22 cellular contexts compared by ENCODE assay signal in the genomic region with DNA sequence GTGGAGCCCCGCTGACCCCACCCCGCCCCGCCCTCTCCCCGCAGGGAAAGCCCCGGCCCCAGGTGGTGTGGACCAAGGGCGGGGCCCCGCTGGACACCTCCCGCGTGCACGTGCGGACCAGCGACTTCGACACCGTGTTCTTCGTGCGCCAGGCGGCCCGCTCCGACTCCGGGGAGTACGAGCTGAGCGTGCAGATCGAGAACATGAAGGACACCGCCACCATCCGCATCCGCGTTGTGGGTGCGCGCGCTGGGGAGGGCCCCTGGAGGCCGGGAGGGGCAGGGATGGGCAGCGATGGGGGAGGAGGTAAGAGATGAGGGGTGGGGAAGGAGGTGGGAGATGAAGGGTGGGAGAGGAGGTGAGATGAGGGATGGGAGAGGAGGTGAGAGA. TPM values are rescaled to one million over a fixed set of nuclear protein-coding genes. Genes with fewer than 3 reads are reported as not detected.
DNase-seq lines count a peak whose midpoint lies in the region; ATAC-seq, FAIRE-seq and TF ChIP-seq lines count a peak whose summit lies in the region.
"Had no signal": no experiment of that assay in that cellular context is flagged by ENCODE, and none has a peak within 500 bp of the region (broad histone marks: within the 10 kb centered on the region; RNA-seq: fewer than 3 reads in every experiment).

No MANE protein-coding gene starts in this region.

- TF ChIP-seq EP300 in K562 (IDR thresholded peaks at IDR 0.05; ENCODE audit: low read length) = no peak

- no peak overlapping the region for H3K4me3 Mint-ChIP-seq in stimulated activated naive CD8-positive, alpha-beta T cell treated with anti-CD3 and anti-CD28 coated beads, Interleukin-15, amount 100 ng/mL, for 72 hours
- H3K4me3 Mint-ChIP-seq: CD8-positive, alpha-beta T cell; GM23338; HFFc6 had no signal

- no peak for TF ChIP-seq RAD21 in K562 (CRISPR knock-in tag; conservative IDR thresholded peaks at IDR 0.05 in 1 of 2, IDR thresholded peaks at IDR 0.05 in 1 of 2)

- H3K9ac ChIP-seq in K562 (ENCODE audit: insufficient read depth in 1 of 2, low read depth in 2 of 2, low read length in 2 of 2) = no peak overlapping the region

- peaks cover 4 to 19% of the 10 kb centered on the region in 2 experiments; a peak in 4 of 5 replicates for H3K4me1 ChIP-seq in K562 (replicated peaks in 1 of 2; ENCODE audit: control insufficient read depth in 2 of 2, insufficient read depth in 2 of 2, low read length in 2 of 2)

- 49% methylated on average over 12 of the region's 32 CpGs for WGBS in K562 (ENCODE audit: insufficient coverage, low coverage, missing lambda C conversion rate)

- H3K27me3 ChIP-seq in K562 (ENCODE audit: control insufficient read depth in 2 of 2, insufficient read depth in 2 of 2, low read length in 2 of 2) = peaks cover 6 to 17% of the 10 kb centered on the region in 2 experiments; a peak in 4 of 5 replicates
- H3K27me3 ChIP-seq: BLaER1 treated with 17β-estradiol and CSF1 and Interleukin-3, amounts not matched to agents 10 nM and 100 nM had no signal

- FAIRE-seq in K562 (lab: Jason Lieb, UNC) = no peak
- FAIRE-seq: H54 had no signal

- DNase-seq in stimulated activated naive CD8-positive, alpha-beta T cell treated with anti-CD3 and anti-CD28 coated beads, Interleukin-15, amount 100 ng/mL, for 72 hours = no peak
- no peak for DNase-seq in stimulated activated naive CD8-positive, alpha-beta T cell treated with anti-CD3 and anti-CD28 coated beads, Interleukin-15, Interleukin-2, amounts not matched to agents 100 U/mL and 50 U/mL, for 24 hours
- DNase-seq in K562 (ENCODE audit: extremely low read depth in 1 of 4, low spot score in 3 of 4) (peak in 1 of 4 experiments; percentile 35), DMS 273 (lab: John Stamatoyannopoulos, UW; ENCODE audit: unreplicated experiment) (no peak), iPS-NIHi11 (ENCODE audit: low spot score) (no peak)
- no peak for DNase-seq in central memory CD4-positive, alpha-beta T cell
- DNase-seq: 8988T, Calu3, GF-D8, HCEC 1CT, HFFc6, KBM-7 had no signal

- H3K4me2 ChIP-seq in K562 (ENCODE audit: insufficient read depth, low read length) = no peak overlapping the region
- H3K4me2 ChIP-seq: GM23338 had no signal

- no peaks in the 10 kb centered on the region for H4K20me1 ChIP-seq in K562 (replicated peaks; ENCODE audit: control insufficient read depth, insufficient read depth, low read length)
- H4K20me1 ChIP-seq: BLaER1 treated with 17β-estradiol and CSF1 and Interleukin-3, amounts not matched to agents 10 nM and 100 nM had no signal

- H3K27ac ChIP-seq in K562 (ENCODE audit: extremely low read depth, low read depth, low read length) = no peak overlapping the region
- H3K27ac ChIP-seq: HL-60 had no signal

- TF ChIP-seq CTCF in K562 (IDR thresholded peaks at IDR 0.05 in 2 of 3, conservative IDR thresholded peaks at IDR 0.05 in 1 of 3; ENCODE audit: insufficient read depth in 2 of 3, low read depth in 1 of 3, low read length in 3 of 3) = no peak

- no peaks in the 10 kb centered on the region for H3K9me1 ChIP-seq in K562 (ENCODE audit: control insufficient read depth, insufficient read depth, low read length)

- no peaks in the 10 kb centered on the region for H3K36me3 ChIP-seq in K562 (ENCODE audit: control insufficient read depth, insufficient read depth, low read length)
- H3K36me3 ChIP-seq: BLaER1 treated with 17β-estradiol and CSF1 and Interleukin-3, amounts not matched to agents 10 nM and 100 nM had no signal

- BruUV-seq in K562 (replicated peaks; lab: Mats Ljungman, UMichigan) = no TSS peak

- no peak overlapping the region for H2AFZ ChIP-seq in K562 (ENCODE audit: low read depth, low read length)

- peaks cover 20% of the 10 kb centered on the region for H3K27me3 Mint-ChIP-seq in stimulated activated naive CD8-positive, alpha-beta T cell treated with anti-CD3 and anti-CD28 coated beads, Interleukin-15, amount 100 ng/mL, for 72 hours

- no peak overlapping the region for H3K4me3 ChIP-seq in K562
- H3K4me3 ChIP-seq: BLaER1 treated with 17β-estradiol and CSF1 and Interleukin-3, amounts not matched to agents 10 nM and 100 nM; GM23338 had no signal

- POLR2A ChIA-PET in K562 (lab: Yijun Ruan, JAX) = no interaction called here

- in situ Hi-C loops in K562 (cut with MboI) = no loop called here

- intact Hi-C loops in K562 (cut with micrococcal nuclease) = no loop called here

- H3K4me1 Mint-ChIP-seq in stimulated activated naive CD8-positive, alpha-beta T cell treated with anti-CD3 and anti-CD28 coated beads, Interleukin-15, amount 100 ng/mL, for 72 hours = peaks cover 17% of the 10 kb centered on the region
- H3K4me1 Mint-ChIP-seq: GM23338 had no signal

- H3K79me2 ChIP-seq in K562 (ENCODE audit: control insufficient read depth, insufficient read depth, low read length) = no peaks in the 10 kb centered on the region

- H3K27ac Mint-ChIP-seq in stimulated activated naive CD8-positive, alpha-beta T cell treated with anti-CD3 and anti-CD28 coated beads, Interleukin-15, amount 100 ng/mL, for 72 hours = no peak overlapping the region
- H3K27ac Mint-ChIP-seq: CD8-positive, alpha-beta T cell; GM23338; HFFc6 had no signal

- H3K9me3 ChIP-seq in K562 (replicated peaks; ENCODE audit: control insufficient read depth, insufficient read depth, low read depth, low read length) = no peaks in the 10 kb centered on the region
- H3K9me3 ChIP-seq: BLaER1 treated with 17β-estradiol and CSF1 and Interleukin-3, amounts not matched to agents 10 nM and 100 nM had no signal

- peak; percentile 10 for ATAC-seq in stimulated activated naive CD8-positive, alpha-beta T cell treated with anti-CD3 and anti-CD28 coated beads, Interleukin-15, amount 100 ng/mL, for 72 hours
- ATAC-seq in stimulated activated naive CD8-positive, alpha-beta T cell treated with anti-CD3 and anti-CD28 coated beads, Interleukin-15, Interleukin-2, amounts not matched to agents 100 U/mL and 50 U/mL, for 24 hours = no peak
- no peak for ATAC-seq in K562
- ATAC-seq: CD8-positive, alpha-beta T cell; GM23338 had no signal

- no peak for TF ChIP-seq POLR2A in K562 (conservative IDR thresholded peaks at IDR 0.05)

- no peaks in the 10 kb centered on the region for H3K9me3 Mint-ChIP-seq in stimulated activated naive CD8-positive, alpha-beta T cell treated with anti-CD3 and anti-CD28 coated beads, Interleukin-15, amount 100 ng/mL, for 72 hours
- H3K9me3 Mint-ChIP-seq: CD8-positive, alpha-beta T cell; HFFc6 had no signal

- CTCF ChIA-PET in K562 (lab: Yijun Ruan, JAX; ENCODE audit: low intra/inter-chr PET ratio) = no interaction called here

RNA-seq across cellular contexts. Expression of gene EMC10, which starts 17.2 kb away (rescaled TPM):
- 22.6 and 40.4 TPM in 2 replicates for total RNA-seq in K562 (2011; cell fraction: chromatin; rRNA removed; ENCODE audit: low replicate concordance)
- total RNA-seq in K562 (2011; cell fraction: nucleolus; rRNA removed) = 43.2 and 45.7 TPM in 2 replicates
- total RNA-seq in K562 (2011; cell fraction: nucleoplasm; rRNA removed) = 27.7 and 40.1 TPM in 2 replicates
- total RNA-seq in K562 (2014; rRNA removed) (40.4 and 48.9 TPM in 2 replicates), K562 (2014; rRNA removed; fragmentation: Illumina TruSeq; extraction: Trizol) (6.1 and 7.4 TPM in 2 replicates), K562 (2015; rRNA removed; fragmentation: Illumina TruSeq; extraction: Trizol) (25.2 and 25.8 TPM in 2 replicates), K562 (2021) (42.5 and 46.0 TPM in 2 replicates)
- polyA plus RNA-seq in K562 (2011; rRNA removed) (12.4 and 13.7 TPM in 2 replicates), K562 (2014; fragmentation: Illumina TruSeq; extraction: Trizol) (13.1 and 27.3 TPM in 2 replicates), K562 (2014; fragmentation: Nextera tagmentation; extraction: Ambion mirVana) (1 to 10 TPM; 1.4 to 2.9 TPM), K562 (2014; rRNA removed) (34.5 and 38.2 TPM in 2 replicates)
- 18.3 and 54.3 TPM in 2 replicates for polyA plus RNA-seq in K562 (2011; cell fraction: cytosol; rRNA removed)
- 13.8 and 24.8 TPM in 2 replicates for polyA plus RNA-seq in K562 (2011; cell fraction: nucleus; rRNA removed)
- 37.9 TPM in 2 replicates for polyA plus RNA-seq in K562 (2012)
- polyA minus RNA-seq in K562 (2011; rRNA and poly(A)+ RNA removed) = 1.9 and 3.7 TPM in 2 replicates
- 14.7 and 15.0 TPM in 2 replicates for polyA minus RNA-seq in K562 (2011; cell fraction: cytosol; rRNA and poly(A)+ RNA removed)
- polyA minus RNA-seq in K562 (2011; cell fraction: nucleus; rRNA and poly(A)+ RNA removed) = 6.4 and 6.7 TPM in 2 replicates

RNA-seq across cellular contexts. Expression of gene GARIN5A, which starts 17.6 kb away (rescaled TPM):
- total RNA-seq in K562 (2011; cell fraction: chromatin; rRNA removed; ENCODE audit: low replicate concordance) = 0.49 TPM in 1 of 2 replicates, not detected in the other
- total RNA-seq in K562 (2011; cell fraction: nucleolus; rRNA removed) = 0.39 TPM in 1 of 2 replicates, not detected in the other
- total RNA-seq in K562 (2011; cell fraction: nucleoplasm; rRNA removed) = not detected in 2 replicates
- total RNA-seq in K562 (2014; rRNA removed) (0.23 and 0.33 TPM in 2 replicates), K562 (2014; rRNA removed; fragmentation: Illumina TruSeq; extraction: Trizol) (not detected in 2 replicates), K562 (2015; rRNA removed; fragmentation: Illumina TruSeq; extraction: Trizol) (0.47 TPM in 1 of 2 replicates, not detected in the other), K562 (2021) (0.31 and 0.82 TPM in 2 replicates)
- polyA plus RNA-seq in K562 (2011; rRNA removed) (0.10 and 0.26 TPM in 2 replicates), K562 (2014; fragmentation: Illumina TruSeq; extraction: Trizol) (0.57 and 0.59 TPM in 2 replicates), K562 (2014; fragmentation: Nextera tagmentation; extraction: Ambion mirVana) (under 1 TPM in 1 of 2 experiments, not detected in 1; 0.13 TPM), K562 (2014; rRNA removed) (0.16 and 0.17 TPM in 2 replicates)
- 0.59 and 0.78 TPM in 2 replicates for polyA plus RNA-seq in K562 (2011; cell fraction: cytosol; rRNA removed)
- polyA plus RNA-seq in K562 (2011; cell fraction: nucleus; rRNA removed) = 0.22 and 0.38 TPM in 2 replicates
- polyA plus RNA-seq in K562 (2012) = 0.49 and 0.83 TPM in 2 replicates
- polyA minus RNA-seq in K562 (2011; rRNA and poly(A)+ RNA removed) = not detected in 2 replicates
- 1.4 TPM in 1 of 2 replicates, not detected in the other for polyA minus RNA-seq in K562 (2011; cell fraction: cytosol; rRNA and poly(A)+ RNA removed)
- polyA minus RNA-seq in K562 (2011; cell fraction: nucleus; rRNA and poly(A)+ RNA removed) = 0.27 TPM in 1 of 2 replicates, not detected in the other
- total RNA-seq: IMR-90 had no signal

RNA-seq across cellular contexts. Expression of gene MYBPC2, which starts 26.4 kb away (rescaled TPM):
- 0.30 and 0.67 TPM in 2 replicates for total RNA-seq in K562 (2011; cell fraction: chromatin; rRNA removed; ENCODE audit: low replicate concordance)
- total RNA-seq in K562 (2011; cell fraction: nucleolus; rRNA removed) = not detected in 2 replicates
- total RNA-seq in K562 (2011; cell fraction: nucleoplasm; rRNA removed) = not detected in 2 replicates
- total RNA-seq in K562 (2014; rRNA removed) (not detected in 2 replicates), K562 (2014; rRNA removed; fragmentation: Illumina TruSeq; extraction: Trizol) (not detected in 2 replicates), K562 (2015; rRNA removed; fragmentation: Illumina TruSeq; extraction: Trizol) (not detected in 2 replicates), K562 (2021) (0.04 TPM in 1 of 2 replicates, not detected in the other)
- polyA plus RNA-seq in K562 (2011; rRNA removed) (0.14 and 0.19 TPM in 2 replicates), K562 (2014; fragmentation: Illumina TruSeq; extraction: Trizol) (not detected in 2 replicates), K562 (2014; fragmentation: Nextera tagmentation; extraction: Ambion mirVana) (not detected), K562 (2014; rRNA removed) (0.01 TPM in 1 of 2 replicates, not detected in the other)
- polyA plus RNA-seq in K562 (2011; cell fraction: cytosol; rRNA removed) = 0.06 and 0.07 TPM in 2 replicates
- polyA plus RNA-seq in K562 (2011; cell fraction: nucleus; rRNA removed) = 0.31 and 0.60 TPM in 2 replicates
- 0.01 TPM in 1 of 2 replicates, not detected in the other for polyA plus RNA-seq in K562 (2012)
- polyA minus RNA-seq in K562 (2011; rRNA and poly(A)+ RNA removed) = 0.06 TPM in 1 of 2 replicates, not detected in the other
- polyA minus RNA-seq in K562 (2011; cell fraction: cytosol; rRNA and poly(A)+ RNA removed) = not detected in 2 replicates
- polyA minus RNA-seq in K562 (2011; cell fraction: nucleus; rRNA and poly(A)+ RNA removed) = 0.22 TPM in 1 of 2 replicates, not detected in the other
- total RNA-seq: A673, Calu3, Daoy, HFFc6, HT1080, IMR-90 had no signal
- polyA plus RNA-seq: AG04450, IMR-90 had no signal

RNA-seq across cellular contexts. Expression of gene SPIB, which starts 40.3 kb away (rescaled TPM):
- total RNA-seq in K562 (2011; cell fraction: chromatin; rRNA removed; ENCODE audit: low replicate concordance) = 2.3 and 8.3 TPM in 2 replicates
- total RNA-seq in K562 (2011; cell fraction: nucleolus; rRNA removed) = 4.6 and 5.2 TPM in 2 replicates
- total RNA-seq in K562 (2011; cell fraction: nucleoplasm; rRNA removed) = 3.9 and 4.4 TPM in 2 replicates
- total RNA-seq in K562 (2014; rRNA removed) = 0.33 and 0.45 TPM in 2 replicates
- 0.22 and 0.25 TPM in 2 replicates for total RNA-seq in K562 (2014; rRNA removed; fragmentation: Illumina TruSeq; extraction: Trizol)
- total RNA-seq in K562 (2015; rRNA removed; fragmentation: Illumina TruSeq; extraction: Trizol) = 0.40 and 0.45 TPM in 2 replicates
- total RNA-seq in K562 (2021) = 1.0 and 1.3 TPM in 2 replicates
- polyA plus RNA-seq in K562 (2011; rRNA removed) = 0.46 and 0.60 TPM in 2 replicates
- polyA plus RNA-seq in K562 (2011; cell fraction: cytosol; rRNA removed) = 0.41 and 0.94 TPM in 2 replicates
- polyA plus RNA-seq in K562 (2011; cell fraction: nucleus; rRNA removed) = 2.5 and 7.6 TPM in 2 replicates
- polyA plus RNA-seq in K562 (2012) = 0.53 and 1.1 TPM in 2 replicates
- polyA plus RNA-seq in K562 (2014; fragmentation: Illumina TruSeq; extraction: Trizol) = 0.24 and 0.76 TPM in 2 replicates
- under 1 TPM in 1 of 2 experiments, not detected in 1; 0.06 TPM for polyA plus RNA-seq in K562 (2014; fragmentation: Nextera tagmentation; extraction: Ambion mirVana)
- polyA plus RNA-seq in K562 (2014; rRNA removed) = 0.53 and 0.92 TPM in 2 replicates
- polyA minus RNA-seq in K562 (2011; rRNA and poly(A)+ RNA removed) = 0.06 and 0.07 TPM in 2 replicates
- not detected in 2 replicates for polyA minus RNA-seq in K562 (2011; cell fraction: cytosol; rRNA and poly(A)+ RNA removed)
- 0.33 and 0.94 TPM in 2 replicates for polyA minus RNA-seq in K562 (2011; cell fraction: nucleus; rRNA and poly(A)+ RNA removed)
- total RNA-seq: Daoy, HFFc6, IMR-90 had no signal
- polyA plus RNA-seq: AG04450, IMR-90 had no signal

RNA-seq across cellular contexts. Expression of gene JOSD2, which starts 51.9 kb away (rescaled TPM):
- 2.5 TPM in 1 of 2 replicates, not detected in the other for total RNA-seq in K562 (2011; cell fraction: chromatin; rRNA removed; ENCODE audit: low replicate concordance)
- 1.2 and 1.8 TPM in 2 replicates for total RNA-seq in K562 (2011; cell fraction: nucleolus; rRNA removed)
- 3.2 and 4.7 TPM in 2 replicates for total RNA-seq in K562 (2011; cell fraction: nucleoplasm; rRNA removed)
- 12.0 and 15.5 TPM in 2 replicates for total RNA-seq in K562 (2014; rRNA removed)
- total RNA-seq in K562 (2014; rRNA removed; fragmentation: Illumina TruSeq; extraction: Trizol) = 0.55 and 0.61 TPM in 2 replicates
- 3.1 and 4.5 TPM in 2 replicates for total RNA-seq in K562 (2015; rRNA removed; fragmentation: Illumina TruSeq; extraction: Trizol)
- 13.6 and 17.8 TPM in 2 replicates for total RNA-seq in K562 (2021)
- polyA plus RNA-seq in K562 (2011; rRNA removed) = 3.3 and 3.8 TPM in 2 replicates
- polyA plus RNA-seq in K562 (2011; cell fraction: cytosol; rRNA removed) = 7.6 and 42.8 TPM in 2 replicates
- polyA plus RNA-seq in K562 (2011; cell fraction: nucleus; rRNA removed) = 3.9 and 12.6 TPM in 2 replicates
- polyA plus RNA-seq in K562 (2012) = 10.4 and 14.8 TPM in 2 replicates
- 1.3 and 3.3 TPM in 2 replicates for polyA plus RNA-seq in K562 (2014; fragmentation: Illumina TruSeq; extraction: Trizol)
- under 1 TPM; 0.06 to 0.95 TPM for polyA plus RNA-seq in K562 (2014; fragmentation: Nextera tagmentation; extraction: Ambion mirVana)
- polyA plus RNA-seq in K562 (2014; rRNA removed) = 12.5 and 14.4 TPM in 2 replicates
- polyA minus RNA-seq in K562 (2011; rRNA and poly(A)+ RNA removed) = 0.32 and 0.66 TPM in 2 replicates
- polyA minus RNA-seq in K562 (2011; cell fraction: cytosol; rRNA and poly(A)+ RNA removed) = 4.2 and 5.2 TPM in 2 replicates
- 1.8 and 3.6 TPM in 2 replicates for polyA minus RNA-seq in K562 (2011; cell fraction: nucleus; rRNA and poly(A)+ RNA removed)
